In genomic region chr1:169106921-169107672, GRCh38 we compare ENCODE assay signal across 8 cellular contexts. TPM values are rescaled to one million over a fixed set of nuclear protein-coding genes. Genes with fewer than 3 reads are reported as not detected.
DNase-seq lines count a peak whose midpoint lies in the region; ATAC-seq and TF ChIP-seq lines count a peak whose summit lies in the region.

No MANE protein-coding gene starts in this region.

- H3K4me1 ChIP-seq in heart left ventricle (peaks cover 0 to 70% (median 33%) of the 10 kb centered on the region in 12 donors), prostate gland (replicated peaks) (peaks cover 6% of the 10 kb centered on the region)

- TF ChIP-seq CTCF in heart left ventricle (IDR thresholded peaks at IDR 0.05), result no peak
- no peak for TF ChIP-seq CTCF in prostate gland (IDR thresholded peaks at IDR 0.05)

- peak overlapping the region; percentile 83 to 98 (median 94) for H3K27ac ChIP-seq in heart left ventricle
- peak overlapping the region; percentile 73 to 83 for H3K27ac ChIP-seq in prostate gland

- peak overlapping the region; percentile 72 to 95 (median 88) for H3K4me3 ChIP-seq in heart left ventricle
- peak overlapping the region; percentile 64 to 78 for H3K4me3 ChIP-seq in prostate gland

- in situ Hi-C loops in KBM-7 (cut with MboI; ENCODE audit: low pct_unique_long_range_greater_than_20kb, low sequenced_read_pairs), result loop anchor here (25.0 kb wide), 2 partner anchors 495 to 670 kb away; no protein-coding TSS in a partner anchor

- 1 to 3% (median 2%) methylated on average over 33 to 42 of the region's 42 CpGs for WGBS in heart left ventricle, 4 donors
- 2% methylated on average over 37 of the region's 42 CpGs for WGBS in prostate gland

- intact Hi-C loops in heart left ventricle (cut with DNase I) (loop anchor here in 7 of 10 donors (1.0 to 10.0 kb wide), 18 partner anchors 65 to 502 kb away; no protein-coding TSS in a partner anchor), prostate gland (cut with DNase I) (loop anchor here (2.0 to 10.0 kb wide), 5 partner anchors 50 to 494 kb away; partner anchors contain the start of gene SLC19A2)

- H3K27me3 ChIP-seq in heart left ventricle (peaks cover 0 to 9% (median 0%) of the 10 kb centered on the region in 9 donors), prostate gland (replicated peaks; ENCODE audit: insufficient read depth) (no peaks in the 10 kb centered on the region)

- H3K9me3 ChIP-seq in heart left ventricle, result no peaks in the 10 kb centered on the region
- no peaks in the 10 kb centered on the region for H3K9me3 ChIP-seq in prostate gland

- DNase-seq in NCI-H524 (lab: John Stamatoyannopoulos, UW) (peak; percentile 29 to 34), NCI-H524 treated with DMSO at 0.1 percent for 48 hours (lab: John Stamatoyannopoulos, UW) (no peak), KBM-7 (peak; percentile 52), heart left ventricle (peak in 2 of 5 donors; percentile 33 to 69), prostate gland (ENCODE audit: low spot score) (no peak)
- DNase-seq in activated T-cell treated with anti-CD3 and anti-CD28 coated beads, Interleukin-2, amount 50 U/mL, for 48 hours, result peak; percentile 33 to 41

- H3K36me3 ChIP-seq in heart left ventricle (peaks cover 0 to 12% (median 7%) of the 10 kb centered on the region in 9 donors), prostate gland (peaks cover 0 to 2% of the 10 kb centered on the region in 2 donors)

- ATAC-seq in heart left ventricle (peak in 1 of 4 donors; percentile 0), HG02759 (IDR thresholded peaks at IDR 0.05; ENCODE audit: unreplicated experiment) (no peak), HG03108 (IDR thresholded peaks at IDR 0.05; ENCODE audit: unreplicated experiment) (no peak)

- TF ChIP-seq POLR2A in heart left ventricle (IDR thresholded peaks at IDR 0.05) (no peak), prostate gland (IDR thresholded peaks at IDR 0.05) (no peak)

RNA-seq across cellular contexts. Expression of gene ATP1B1, which starts 0.6 kb away (rescaled TPM):
- total RNA-seq in heart left ventricle, result 100 to 1,000 TPM; 245 to 640 (median 339) TPM
- 100 to 1,000 TPM; 165 to 372 TPM for polyA plus RNA-seq in heart left ventricle
- total RNA-seq in prostate gland, result 100 to 1,000 TPM in 1 of 2 donors, 10 to 100 TPM in 1; 59.4 to 139 TPM

Comparison
In these comparisons a context has a peak if more than half of its experiments do, and no peak if none do; other contexts are left out.
1. DNase-seq: peak in NCI-H524 (2 of 2), KBM-7 (single experiment) and activated T-cell treated with anti-CD3 and anti-CD28 coated beads, Interleukin-2, amount 50 U/mL, for 48 hours (2 of 2); none in NCI-H524 treated with DMSO at 0.1 percent for 48 hours (single experiment) and prostate gland (single experiment).